28 cellular contexts compared by ENCODE assay signal in the genomic region with DNA sequence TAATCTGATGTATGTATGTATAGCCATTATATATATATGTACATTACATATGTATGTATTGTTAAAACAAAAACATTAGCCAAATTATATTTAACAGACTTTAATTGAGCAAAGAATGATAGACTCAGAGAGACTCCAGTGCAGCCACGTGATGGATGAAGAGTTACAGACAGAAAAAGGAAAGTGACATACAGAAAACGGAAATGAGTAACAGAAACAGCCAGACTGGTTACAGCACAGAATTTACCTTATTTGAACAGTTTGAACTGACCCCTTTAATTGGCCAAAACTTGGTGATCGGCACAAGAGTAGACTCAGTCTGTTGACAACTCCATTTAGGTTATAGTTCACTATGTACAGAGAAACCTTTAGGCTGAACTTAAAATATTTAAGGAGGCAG. TPM values are rescaled to one million over a fixed set of nuclear protein-coding genes. Genes with fewer than 3 reads are reported as not detected.
"Had no signal": no experiment of that assay in that cellular context is flagged by ENCODE, and none has a peak within 500 bp of the region (broad histone marks: within the 10 kb centered on the region; RNA-seq: fewer than 3 reads in every experiment).

No MANE protein-coding gene starts in this region.

- H3K4me3 ChIP-seq: hepatocyte, left ventricle myocardium inferior, lung, ovary, prostate gland, spleen, testis, thyroid gland, transverse colon, upper lobe of left lung, vagina had no signal

- H3K4me1 ChIP-seq: left ventricle myocardium inferior, prostate gland, spleen, testis, thyroid gland, transverse colon, upper lobe of left lung, vagina had no signal

- H3K27ac ChIP-seq: hepatocyte, left ventricle myocardium inferior, ovary, prostate gland, spleen, testis, thyroid gland, transverse colon, upper lobe of left lung, vagina had no signal

- H3K27me3 ChIP-seq: hepatocyte, ovary, spleen, testis, thyroid gland, transverse colon, upper lobe of left lung, vagina had no signal

- ATAC-seq: naive thymus-derived CD4-positive, alpha-beta T cell; natural killer cell treated with Interleukin-12 subunit alpha and Interleukin-12 subunit beta and Interleukin-15 and Interleukin-18, amount 100 ng/mL, for 72 hours; right cardiac atrium; sciatic nerve; stimulated activated memory B cell treated with anti-CD40 and anti-IgM and Interleukin-4, amounts not matched to agents 10 μg/mL and 1 μg/mL and 100 μg/mL, for 72 hours; stimulated activated naive CD8-positive, alpha-beta T cell treated with anti-CD3 and anti-CD28 coated beads, Interleukin-15, amount 100 ng/mL, for 72 hours had no signal

- DNase-seq: islet precursor cell; left ventricle myocardium inferior; mesendoderm; naive thymus-derived CD4-positive, alpha-beta T cell; ovary; retina; right cardiac atrium; small intestine; spleen; stimulated activated CD4-positive, alpha-beta T cell treated with anti-CD3 and anti-CD28 coated beads, Interleukin-1b, Interleukin-23, amount 100 ng/mL, for 48 hours; stimulated activated CD4-positive, alpha-beta T cell treated with anti-CD3 and anti-CD28 coated beads, Interleukin-2, amount 100 ng/mL, for 48 hours; stimulated activated CD4-positive, alpha-beta T cell treated with anti-CD3 and anti-CD28 coated beads, Interleukin-4, amount 100 ng/mL, for 4 hours; stimulated activated CD8-positive, alpha-beta memory T cell treated with anti-CD3 and anti-CD28 coated beads, Interleukin-4, amount 100 ng/mL, for 48 hours; stimulated activated naive CD4-positive, alpha-beta T cell treated with Interleukin-2 at 50 U/mL for 16 hours; stimulated activated naive CD8-positive, alpha-beta T cell treated with anti-CD3 and anti-CD28 coated beads, Interleukin-15, amount 100 ng/mL, for 72 hours; testis; thyroid gland; transverse colon; upper lobe of left lung had no signal

- H3K9me3 ChIP-seq: left ventricle myocardium inferior, ovary, prostate gland, spleen, testis, thyroid gland, transverse colon, upper lobe of left lung, vagina had no signal

- H3K36me3 ChIP-seq: ovary, prostate gland, thyroid gland, transverse colon, upper lobe of left lung, vagina had no signal

RNA-seq across cellular contexts. Expression of a gene that starts 53.4 kb away (rescaled TPM):
- total RNA-seq: mononuclear cell; myocyte; naive thymus-derived CD4-positive, alpha-beta T cell; natural killer cell treated with Interleukin-12 subunit alpha and Interleukin-12 subunit beta and Interleukin-15 and Interleukin-18, amount 100 ng/mL, for 72 hours had no signal
- polyA plus RNA-seq: naive thymus-derived CD4-positive, alpha-beta T cell had no signal
